Comparison of ENCODE assay signal across 2 cellular contexts in genomic region chr6:3751730-3752537, GRCh38.
TF ChIP-seq lines count a peak whose summit lies in the region.

No MANE protein-coding gene starts in this region.

TF ChIP-seq in HEK293, 187 proteins besides CTCF, POLR2A, EP300 and RAD21 (continued from another document and continues in another):
- TF ChIP-seq ZNF155 (tag by site-specific recombination; IDR thresholded peaks at IDR 0.05) (no peak), ZNF585B (tag by site-specific recombination; IDR thresholded peaks at IDR 0.05) (no peak), ZNF791 (tag by site-specific recombination; IDR thresholded peaks at IDR 0.05) (no peak), ZNF596 (tag by site-specific recombination; IDR thresholded peaks at IDR 0.05) (no peak), PRDM6 (tag by site-specific recombination; IDR thresholded peaks at IDR 0.05) (no peak), ZNF292 (tag by site-specific recombination; IDR thresholded peaks at IDR 0.05; ENCODE audit: borderline replicate concordance, low read depth) (no peak), ZNF530 (tag by site-specific recombination; IDR thresholded peaks at IDR 0.05; ENCODE audit: low read depth) (no peak), ZNF311 (tag by site-specific recombination; IDR thresholded peaks at IDR 0.05; ENCODE audit: borderline replicate concordance) (no peak), BCL11B (tag by site-specific recombination; IDR thresholded peaks at IDR 0.05; ENCODE audit: low read depth) (no peak), ZNF114 (tag by site-specific recombination; IDR thresholded peaks at IDR 0.05) (no peak), SCRT2 (tag by site-specific recombination; IDR thresholded peaks at IDR 0.05) (no peak), ZSCAN16 (tag by site-specific recombination; IDR thresholded peaks at IDR 0.05) (peak; percentile 82), ZNF302 (tag by site-specific recombination; IDR thresholded peaks at IDR 0.05; ENCODE audit: low read depth) (no peak), ZNF280D (tag by site-specific recombination; IDR thresholded peaks at IDR 0.05) (no peak), ZNF473 (tag by site-specific recombination; IDR thresholded peaks at IDR 0.05) (no peak), TRIM28 (IDR thresholded peaks at IDR 0.05; ENCODE audit: borderline replicate concordance, low read length) (no peak), ZNF239 (tag by site-specific recombination; IDR thresholded peaks at IDR 0.05) (no peak), ZNF677 (tag by site-specific recombination; IDR thresholded peaks at IDR 0.05) (no peak), ZNF274 (IDR thresholded peaks at IDR 0.05; ENCODE audit: low read length) (no peak), ZNF274 (tag by site-specific recombination; IDR thresholded peaks at IDR 0.05; ENCODE audit: borderline replicate concordance) (no peak), ZNF202 (tag by site-specific recombination; IDR thresholded peaks at IDR 0.05; ENCODE audit: borderline replicate concordance) (no peak), ZNF211 (tag by site-specific recombination; IDR thresholded peaks at IDR 0.05; ENCODE audit: low read depth) (no peak), ZFP37 (tag by site-specific recombination; IDR thresholded peaks at IDR 0.05) (no peak), KLF8 (tag by site-specific recombination; IDR thresholded peaks at IDR 0.05) (no peak), ZNF580 (tag by site-specific recombination; IDR thresholded peaks at IDR 0.05) (no peak), ZNF350 (tag by site-specific recombination; IDR thresholded peaks at IDR 0.05) (no peak), HIC1 (tag by site-specific recombination; IDR thresholded peaks at IDR 0.05) (no peak)

TF ChIP-seq in HepG2, 621 proteins besides CTCF, POLR2A, EP300 and RAD21 (continued from another document and continues in another):
- TF ChIP-seq TAF1 (CRISPR knock-in tag; IDR thresholded peaks at IDR 0.05) (peak; percentile 38), CSRNP1 (CRISPR knock-in tag; IDR thresholded peaks at IDR 0.05) (0 out of 2 replicates have a peak, but pooled peaks have one; percentile 20), MTF1 (CRISPR knock-in tag; IDR thresholded peaks at IDR 0.05) (no peak), ZNF777 (CRISPR knock-in tag; IDR thresholded peaks at IDR 0.05) (peak; percentile 88), ZNF225 (CRISPR knock-in tag; IDR thresholded peaks at IDR 0.05) (peak; percentile 48; the same call in 1 of the 2 replicates), PAF1 (CRISPR knock-in tag; IDR thresholded peaks at IDR 0.05) (no peak), ZMYM2 (CRISPR knock-in tag; IDR thresholded peaks at IDR 0.05) (no peak), CBX5 (CRISPR knock-in tag; IDR thresholded peaks at IDR 0.05; ENCODE audit: borderline replicate concordance) (peak; percentile 62; the same call in 1 of the 2 replicates), SALL1 (CRISPR knock-in tag; IDR thresholded peaks at IDR 0.05) (peak; percentile 65; the same call in 1 of the 2 replicates), ZNF484 (CRISPR knock-in tag; IDR thresholded peaks at IDR 0.05; ENCODE audit: borderline replicate concordance, low read depth) (no peak), MYPOP (CRISPR knock-in tag; IDR thresholded peaks at IDR 0.05) (peak; percentile 79), HMGXB4 (CRISPR knock-in tag; IDR thresholded peaks at IDR 0.05; ENCODE audit: borderline replicate concordance in 1 of 2, low read depth in 1 of 2) (peak; percentile 72 to 86; a peak in 2 of 4 replicates), NFAT5 (CRISPR knock-in tag; IDR thresholded peaks at IDR 0.05) (no peak), ZNF670 (CRISPR knock-in tag; IDR thresholded peaks at IDR 0.05; ENCODE audit: borderline replicate concordance) (0 out of 2 replicates have a peak, but pooled peaks have one; percentile 9), GMEB1 (CRISPR knock-in tag; IDR thresholded peaks at IDR 0.05; ENCODE audit: borderline replicate concordance) (peak; percentile 54; the same call in 1 of the 2 replicates), GABPA (IDR thresholded peaks at IDR 0.05; ENCODE audit: low read depth, low read length) (no peak), GABPA (CRISPR knock-in tag; IDR thresholded peaks at IDR 0.05; ENCODE audit: low read depth) (peak; percentile 63), ARID3A (IDR thresholded peaks at IDR 0.05; ENCODE audit: low read depth, low read length) (0 out of 2 replicates have a peak, but pooled peaks have one; percentile 16), KAT2B (IDR thresholded peaks at IDR 0.05; ENCODE audit: borderline replicate concordance, low read depth, low read length) (no peak), GATAD2A (CRISPR knock-in tag; IDR thresholded peaks at IDR 0.05) (peak; percentile 32; the same call in 1 of the 2 replicates), SOX6 (IDR thresholded peaks at IDR 0.05) (no peak), SOX6 (CRISPR knock-in tag; IDR thresholded peaks at IDR 0.05) (no peak; the same call in 1 of the 2 replicates), NFATC3 (CRISPR knock-in tag; IDR thresholded peaks at IDR 0.05) (no peak), PHF21A (CRISPR knock-in tag; IDR thresholded peaks at IDR 0.05) (peak; percentile 75), RXRB (CRISPR knock-in tag; IDR thresholded peaks at IDR 0.05; ENCODE audit: borderline replicate concordance) (peak; percentile 56; the same call in 1 of the 2 replicates), LCORL (IDR thresholded peaks at IDR 0.05) (no peak), LCORL (CRISPR knock-in tag; IDR thresholded peaks at IDR 0.05) (no peak; the same call in 1 of the 2 replicates), SALL2 (CRISPR knock-in tag; IDR thresholded peaks at IDR 0.05) (0 out of 2 replicates have a peak, but pooled peaks have one; percentile 40), TCF7L2 (IDR thresholded peaks at IDR 0.05; ENCODE audit: low read depth, low read length) (no peak), ZFP36L1 (CRISPR knock-in tag; IDR thresholded peaks at IDR 0.05) (no peak), CENPX (CRISPR knock-in tag; IDR thresholded peaks at IDR 0.05) (no peak), ZNF639 (CRISPR knock-in tag; conservative IDR thresholded peaks at IDR 0.05) (peak; percentile 88), E2F1 (CRISPR knock-in tag; IDR thresholded peaks at IDR 0.05) (no peak; the same call in 1 of the 2 replicates)
